8 cellular contexts compared by ENCODE assay signal in the genomic region with DNA sequence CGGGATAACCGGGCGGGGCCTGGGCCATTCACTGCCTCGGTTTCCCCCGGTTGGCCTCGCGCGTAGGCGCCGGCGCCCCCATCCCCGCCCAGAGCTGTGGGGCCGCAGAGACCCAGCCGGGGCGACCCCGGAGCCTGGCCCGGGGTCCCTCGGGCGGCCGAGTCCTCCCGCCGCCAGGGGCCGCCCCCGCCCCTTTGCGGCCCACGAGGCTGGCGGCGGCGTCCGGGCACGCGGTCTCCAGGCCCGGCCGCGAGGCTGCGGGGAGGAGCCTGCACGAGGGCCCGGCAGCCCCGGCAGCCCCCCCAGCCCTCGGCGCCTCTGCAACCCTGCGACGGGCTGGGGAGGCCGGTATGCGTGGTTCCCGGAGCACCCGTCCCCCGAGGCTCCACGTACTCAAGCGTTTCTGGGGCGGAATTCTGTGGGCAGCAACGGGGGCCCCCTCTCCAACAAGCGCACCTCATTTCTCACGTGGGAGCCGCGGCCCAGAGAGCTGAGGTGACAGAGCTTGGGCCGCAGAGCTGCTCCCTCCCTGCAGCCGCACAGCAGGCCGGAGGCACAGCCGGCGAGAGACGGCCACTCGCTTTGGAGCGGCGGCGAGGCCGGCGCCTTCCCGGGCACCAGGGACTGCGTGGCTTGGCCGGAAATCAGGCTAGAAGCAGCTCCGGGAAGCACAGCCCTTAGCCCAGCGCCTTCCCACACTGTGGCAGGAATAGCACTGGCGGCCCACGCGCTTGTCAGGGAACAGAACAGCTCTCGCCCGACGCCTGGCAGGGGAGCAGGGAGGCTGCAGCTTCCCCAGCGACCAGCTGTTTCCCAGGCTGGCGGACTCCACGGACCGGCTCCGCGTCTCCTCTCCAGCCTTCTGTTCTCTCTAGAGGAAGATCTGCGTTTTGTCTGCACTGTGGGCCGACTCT. TPM values are rescaled to one million over a fixed set of nuclear protein-coding genes. Genes with fewer than 3 reads are reported as not detected.
DNase-seq lines count a peak whose midpoint lies in the region; ATAC-seq and TF ChIP-seq lines count a peak whose summit lies in the region.

No MANE protein-coding gene starts in this region.

- H3K4me3 Mint-ChIP-seq in activated naive CD8-positive, alpha-beta T cell treated with anti-CD3 and anti-CD28 coated beads, Interleukin-2, amount 10 ng/mL, durations not matched to agents 7 days and 5 days: peak overlapping the region; percentile 90

- peaks cover 40% of the 10 kb centered on the region for H3K36me3 Mint-ChIP-seq in activated naive CD8-positive, alpha-beta T cell treated with anti-CD3 and anti-CD28 coated beads, Interleukin-2, amount 10 ng/mL, durations not matched to agents 7 days and 5 days

- peak overlapping the region; percentile 52 for H3K4me3 ChIP-seq in AG09309 (ENCODE audit: control insufficient read depth, low read depth, low read length)

- H3K4me1 Mint-ChIP-seq in activated naive CD8-positive, alpha-beta T cell treated with anti-CD3 and anti-CD28 coated beads, Interleukin-2, amount 10 ng/mL, durations not matched to agents 7 days and 5 days: peaks cover 52% of the 10 kb centered on the region

- ATAC-seq in GM21423 (IDR thresholded peaks at IDR 0.05; ENCODE audit: unreplicated experiment) (peak; percentile 13), left ventricle myocardium superior (peak; percentile 63), GM18498 (IDR thresholded peaks at IDR 0.05; ENCODE audit: unreplicated experiment) (no peak), GM18907 (IDR thresholded peaks at IDR 0.05; ENCODE audit: unreplicated experiment) (no peak)
- peak; percentile 2 for ATAC-seq in activated naive CD8-positive, alpha-beta T cell treated with anti-CD3 and anti-CD28 coated beads, Interleukin-2, amount 10 ng/mL, durations not matched to agents 7 days and 5 days (ENCODE audit: low read depth)

- TF ChIP-seq CTCF in AG09309 (IDR thresholded peaks at IDR 0.05; ENCODE audit: control insufficient read depth, insufficient read depth, low read depth, low read length, missing control alignments): no peak

- H3K27me3 Mint-ChIP-seq in activated naive CD8-positive, alpha-beta T cell treated with anti-CD3 and anti-CD28 coated beads, Interleukin-2, amount 10 ng/mL, durations not matched to agents 7 days and 5 days: no peaks in the 10 kb centered on the region

- DNase-seq in AG09309 (ENCODE audit: low read depth) (no peak), RPMI8226 (peak; percentile 62), left ventricle myocardium superior (peak; percentile 83), posterior vena cava (ENCODE audit: low spot score) (peak; percentile 94)
- peak; percentile 81 for DNase-seq in activated naive CD8-positive, alpha-beta T cell treated with anti-CD3 and anti-CD28 coated beads, Interleukin-2, amount 10 ng/mL, durations not matched to agents 7 days and 5 days

- no peaks in the 10 kb centered on the region for H3K9me3 Mint-ChIP-seq in activated naive CD8-positive, alpha-beta T cell treated with anti-CD3 and anti-CD28 coated beads, Interleukin-2, amount 10 ng/mL, durations not matched to agents 7 days and 5 days

- peak overlapping the region; percentile 98 for H3K27ac Mint-ChIP-seq in activated naive CD8-positive, alpha-beta T cell treated with anti-CD3 and anti-CD28 coated beads, Interleukin-2, amount 10 ng/mL, durations not matched to agents 7 days and 5 days

- POLR2A ChIA-PET in activated naive CD8-positive, alpha-beta T cell treated with anti-CD3 and anti-CD28 coated beads, Interleukin-2, amount 10 ng/mL, durations not matched to agents 7 days and 5 days (lab: Charles Lee): interaction anchor here (0.6 to 4.0 kb wide), 19 partner anchors 9 to 281 kb away, joined by 3 to 56 read pairs (median 4); partner anchors contain the start of genes CCDC47, DCAF7, DDX42 and MAP3K3

- intact Hi-C loops in left ventricle myocardium superior (cut with micrococcal nuclease) (no loop called here), posterior vena cava (cut with DNase I) (loop anchor here in 1 of 2 donors (10.0 kb wide), 1 partner anchor 64 kb away; no protein-coding TSS in a partner anchor)

RNA-seq across cellular contexts. Expression of gene LIMD2, which starts 0.9 kb away (rescaled TPM):
- total RNA-seq in activated naive CD8-positive, alpha-beta T cell treated with anti-CD3 and anti-CD28 coated beads, Interleukin-2, amount 10 ng/mL, durations not matched to agents 7 days and 5 days: 100 to 1,000 TPM; 452 to 453 TPM
- total RNA-seq in left ventricle myocardium superior (4.7 TPM), posterior vena cava (10 to 100 TPM in 1 of 2 donors, 1 to 10 TPM in 1; 9.6 to 13.0 TPM)

RNA-seq across cellular contexts. Expression of gene STRADA, which starts 40.8 kb away (rescaled TPM):
- 10 to 100 TPM; 54.0 to 61.4 TPM for total RNA-seq in activated naive CD8-positive, alpha-beta T cell treated with anti-CD3 and anti-CD28 coated beads, Interleukin-2, amount 10 ng/mL, durations not matched to agents 7 days and 5 days
- 16.0 TPM for total RNA-seq in left ventricle myocardium superior
- total RNA-seq in posterior vena cava: 10 to 100 TPM; 27.5 to 30.8 TPM

Comparison
In these comparisons a context has a peak if more than half of its experiments do, and no peak if none do; other contexts are left out.
1. ATAC-seq: peak in GM21423 (single experiment), activated naive CD8-positive, alpha-beta T cell treated with anti-CD3 and anti-CD28 coated beads, Interleukin-2, amount 10 ng/mL, durations not matched to agents 7 days and 5 days (single experiment) and left ventricle myocardium superior (single experiment); none in GM18498 (single experiment) and GM18907 (single experiment).
2. RNA of gene LIMD2, which starts 0.9 kb away (total RNA-seq): 452 to 453 TPM in activated naive CD8-positive, alpha-beta T cell treated with anti-CD3 and anti-CD28 coated beads, Interleukin-2, amount 10 ng/mL, durations not matched to agents 7 days and 5 days; 9.6 to 13.0 TPM in posterior vena cava and 4.7 TPM in left ventricle myocardium superior (single experiment); every median in the first group is over 10 times any median in the second.